In genomic region chr5:135032613-135033025, GRCh38 we compare ENCODE assay signal across 9 cellular contexts. TPM values are rescaled to one million over a fixed set of nuclear protein-coding genes. Genes with fewer than 3 reads are reported as not detected.
DNase-seq lines count a peak whose midpoint lies in the region; ATAC-seq, FAIRE-seq and TF ChIP-seq lines count a peak whose summit lies in the region.
"Had no signal": no experiment of that assay in that cellular context is flagged by ENCODE, and none has a peak within 500 bp of the region (broad histone marks: within the 10 kb centered on the region; RNA-seq: fewer than 3 reads in every experiment).

No MANE protein-coding gene starts in this region.

- H3K4me1 ChIP-seq in duodenal mucosa (ENCODE audit: control insufficient read depth in 1 of 2, insufficient read depth in 2 of 2, low read length in 2 of 2) (peaks cover 11 to 21% of the 10 kb centered on the region in 2 donors), prostate gland (replicated peaks) (no peaks in the 10 kb centered on the region)

- ATAC-seq in HG02623 (IDR thresholded peaks at IDR 0.05; ENCODE audit: unreplicated experiment) (no peak), HG03139 (IDR thresholded peaks at IDR 0.05; ENCODE audit: unreplicated experiment) (no peak), left colon (no peak)

- peak; percentile 91 for FAIRE-seq in G401.6 (lab: Jason Lieb, UNC)

- peak; percentile 33 for DNase-seq in NAMALWA (ENCODE audit: low spot score)
- DNase-seq in prostate gland (ENCODE audit: low spot score), result no peak
- DNase-seq in AML-193 (lab: John Stamatoyannopoulos, UW), result no peak
- no peak for DNase-seq in left colon
- DNase-seq: uterus had no signal

- peak overlapping the region; percentile 73 to 90 for H3K9ac ChIP-seq in duodenal mucosa (ENCODE audit: low read depth in 1 of 2, low read length in 2 of 2)

- no peak overlapping the region for H3K27ac ChIP-seq in duodenal mucosa (ENCODE audit: low read depth, low read length)
- H3K27ac ChIP-seq in prostate gland, result peak overlapping the region; percentile 74 to 81
- H3K27ac ChIP-seq: uterus had no signal

- intact Hi-C loops in prostate gland (cut with DNase I), result no loop called here
- intact Hi-C loops in left colon (cut with DNase I, micrococcal nuclease), result loop anchor here (5.0 kb wide), 2 partner anchors 155 to 160 kb away; no protein-coding TSS in a partner anchor

- WGBS in prostate gland, result 8% methylated on average over 21 of the region's 21 CpGs

- H3K9me3 ChIP-seq in duodenal mucosa (ENCODE audit: control insufficient read depth in 1 of 2, low read length in 2 of 2) (no peaks in the 10 kb centered on the region), prostate gland (no peaks in the 10 kb centered on the region)
- H3K9me3 ChIP-seq: uterus had no signal

- H3K4me3 ChIP-seq in duodenal mucosa (ENCODE audit: low read depth in 1 of 2, low read length in 2 of 2), result peak overlapping the region; percentile 88 to 93
- peak overlapping the region; percentile 48 to 57 for H3K4me3 ChIP-seq in prostate gland

- no peak for TF ChIP-seq CTCF in prostate gland (IDR thresholded peaks at IDR 0.05)

- H3K27me3 ChIP-seq in duodenal mucosa (ENCODE audit: control insufficient read depth in 1 of 2, insufficient read depth in 2 of 2, low read length in 2 of 2) (peaks cover 6 to 25% of the 10 kb centered on the region in 2 donors), prostate gland (replicated peaks; ENCODE audit: insufficient read depth) (peaks cover 10% of the 10 kb centered on the region)

- no peak for TF ChIP-seq POLR2A in prostate gland (IDR thresholded peaks at IDR 0.05)

- H3K36me3 ChIP-seq in duodenal mucosa (ENCODE audit: control insufficient read depth in 1 of 2, insufficient read depth in 2 of 2, low read length in 2 of 2) (peaks cover 0 to 6% of the 10 kb centered on the region in 2 donors), prostate gland (no peaks in the 10 kb centered on the region)
- H3K36me3 ChIP-seq: uterus had no signal

RNA-seq across cellular contexts. Expression of gene PITX1, which starts 1.4 kb away (rescaled TPM):
- total RNA-seq in prostate gland (10 to 100 TPM in 1 of 2 donors, 1 to 10 TPM in 1; 6.8 to 50.6 TPM), left colon (10 to 100 TPM in 1 of 2 donors, 1 to 10 TPM in 1; 6.2 to 12.3 TPM)
